24 cellular contexts compared by ENCODE assay signal in the genomic region with DNA sequence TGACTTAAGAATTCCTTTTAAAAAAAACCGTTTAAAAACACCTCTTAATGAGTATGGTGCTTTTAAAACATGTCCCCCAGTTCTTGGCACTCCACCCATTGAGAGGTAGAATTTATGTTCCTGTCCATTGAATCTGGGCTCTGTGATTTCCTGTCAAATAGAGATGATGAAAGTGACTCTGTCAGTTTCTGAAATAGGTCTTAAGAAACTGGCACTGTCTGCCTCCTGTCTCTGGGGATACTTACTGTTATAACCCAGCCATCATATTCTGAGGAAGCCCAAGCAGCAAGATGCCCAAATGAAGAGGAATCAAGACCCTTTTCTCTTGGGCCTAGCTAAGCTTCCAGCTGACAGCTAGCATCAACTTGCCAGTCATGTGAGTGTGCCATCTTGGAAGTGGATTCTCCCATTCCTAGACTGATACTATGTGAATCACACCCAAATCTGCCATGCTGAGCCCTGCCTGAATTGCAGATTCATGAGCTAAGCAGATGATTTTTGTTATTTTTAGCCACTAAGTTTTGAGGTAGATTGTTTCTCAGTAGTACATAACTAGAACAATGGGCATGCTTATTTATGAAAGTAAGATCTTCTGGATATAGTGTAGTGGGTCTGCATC. TPM values are rescaled to one million over a fixed set of nuclear protein-coding genes. Genes with fewer than 3 reads are reported as not detected.
"Had no signal": no experiment of that assay in that cellular context is flagged by ENCODE, and none has a peak within 500 bp of the region (broad histone marks: within the 10 kb centered on the region; RNA-seq: fewer than 3 reads in every experiment).

No MANE protein-coding gene starts in this region.

- H3K9me3 ChIP-seq: spleen, tibial nerve had no signal

- FAIRE-seq: colon, endometrium, kidney had no signal

- H3K4me3 ChIP-seq: spleen, tibial nerve had no signal

- H2AFZ ChIP-seq: parathyroid adenoma had no signal

- H3K79me2 ChIP-seq: parathyroid adenoma had no signal

- H3K9ac ChIP-seq: parathyroid adenoma had no signal

- ATAC-seq: activated CD8-positive, alpha-beta T cell treated with anti-CD3 and anti-CD28 coated beads for 36 hours; activated T-cell treated with anti-CD3 and anti-CD28 coated beads, Interleukin-2, amount 50 U/mL, for 4 hours; left colon; naive thymus-derived CD4-positive, alpha-beta T cell; right cardiac atrium had no signal

- H3K36me3 ChIP-seq: spleen, tibial nerve had no signal

- H3K27ac ChIP-seq: parathyroid adenoma, spleen, tibial nerve had no signal

- H3K27me3 ChIP-seq: spleen, tibial nerve had no signal

- DNase-seq: activated CD4-positive, alpha-beta T cell treated with anti-CD3 and anti-CD28 coated beads, Interleukin-2, amount 10 ng/mL, durations not matched to agents 7 days and 5 days; activated CD4-positive, CD25-positive, alpha-beta regulatory T cell treated with anti-CD3 and anti-CD28 coated beads, Interleukin-2, amount 50 U/mL, for 72 hours; activated CD8-positive, alpha-beta T cell treated with anti-CD3 and anti-CD28 coated beads for 36 hours; activated T-cell treated with anti-CD3 and anti-CD28 coated beads, Interleukin-2, amount 50 U/mL, for 4 hours; dermis blood vessel endothelial cell; effector CD4-positive, alpha-beta T cell; erythroblast; head of caudate nucleus; hippocampal formation; kidney; left colon; naive thymus-derived CD4-positive, alpha-beta T cell; occipital lobe; right cardiac atrium; spleen; stimulated activated naive CD4-positive, alpha-beta T cell; T1000 had no signal

- H3K4me1 ChIP-seq: parathyroid adenoma, spleen, tibial nerve had no signal

RNA-seq across cellular contexts. Expression of gene C4orf54, which starts 22.8 kb away (rescaled TPM):
- total RNA-seq: activated CD4-positive, alpha-beta T cell treated with anti-CD3 and anti-CD28 coated beads, Interleukin-2, amount 10 ng/mL, durations not matched to agents 7 days and 5 days; activated CD8-positive, alpha-beta T cell treated with anti-CD3 and anti-CD28 coated beads for 36 hours; activated T-cell treated with anti-CD3 and anti-CD28 coated beads, Interleukin-2, amount 50 U/mL, for 4 hours; activated T-helper 17 cell treated with anti-CD3 and anti-CD28 coated beads, Interleukin-2, amount 50 U/mL, for 72 hours; naive thymus-derived CD4-positive, alpha-beta T cell; tibial nerve; ureter had no signal
- polyA plus RNA-seq: liver; naive thymus-derived CD4-positive, alpha-beta T cell had no signal
